In the genomic region with DNA sequence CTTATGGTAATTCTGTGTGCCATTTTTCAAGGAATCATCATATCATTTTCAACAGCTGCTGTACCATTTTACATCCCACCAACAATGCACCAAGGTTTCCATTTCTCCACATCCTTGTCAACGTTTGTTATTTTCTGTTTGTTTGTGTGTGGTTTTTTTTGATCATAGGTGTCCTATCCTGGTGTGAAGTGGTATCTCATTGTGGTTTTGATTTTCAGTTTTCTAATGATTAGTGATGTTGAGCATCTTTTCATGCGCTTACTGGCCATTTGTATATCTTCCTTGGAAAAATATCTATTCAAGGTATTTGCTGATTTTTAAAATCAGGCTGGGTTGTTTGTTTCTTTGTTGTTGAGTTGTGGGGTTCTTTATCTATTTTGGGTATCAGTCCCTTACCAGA, we compare ENCODE assay signal across 17 cellular contexts. TPM values are rescaled to one million over a fixed set of nuclear protein-coding genes. Genes with fewer than 3 reads are reported as not detected.
DNase-seq lines count a peak whose midpoint lies in the region; ATAC-seq, FAIRE-seq and TF ChIP-seq lines count a peak whose summit lies in the region.
"Had no signal": no experiment of that assay in that cellular context is flagged by ENCODE, and none has a peak within 500 bp of the region (broad histone marks: within the 10 kb centered on the region; RNA-seq: fewer than 3 reads in every experiment).

No MANE protein-coding gene starts in this region.

- H3K9ac ChIP-seq in GM12878 (ENCODE audit: control insufficient read depth, insufficient read depth, low read length), result no peak overlapping the region
- H3K9ac ChIP-seq: GM23248 had no signal

- no peak overlapping the region for H3K4me2 ChIP-seq in GM12878 (ENCODE audit: control insufficient read depth, insufficient read depth)

- H3K4me1 ChIP-seq in GM12878 (ENCODE audit: control insufficient read depth, insufficient read depth, low read length), result peaks cover 75% of the 10 kb centered on the region

- H3K9me3 ChIP-seq in GM12878 (replicated peaks; ENCODE audit: control insufficient read depth, insufficient read depth, low read length), result peaks cover 5% of the 10 kb centered on the region; the same call in 2 of the 3 replicates

- no peak overlapping the region for H2AFZ ChIP-seq in GM12878 (ENCODE audit: control insufficient read depth, low read depth, low read length)
- H2AFZ ChIP-seq: GM23248 had no signal

- no peak for TF ChIP-seq RAD21 in GM12878 (IDR thresholded peaks at IDR 0.05; ENCODE audit: insufficient read depth, low read depth, low read length)

- H3K27ac ChIP-seq in GM12878 (ENCODE audit: control insufficient read depth, insufficient read depth), result peak overlapping the region; percentile 38
- H3K27ac ChIP-seq: GM23248 had no signal

- BruUV-seq in GM12878 (replicated peaks; lab: Mats Ljungman, UMichigan), result no TSS peak

- 14% methylated on average over 2 of the region's 2 CpGs for WGBS in GM12878 (ENCODE audit: insufficient coverage, insufficient replicate concordance, low lambda C conversion rate, missing lambda C conversion rate)

- FAIRE-seq in GM12892 (lab: Jason Lieb, UNC) (peak; percentile 67), GM12878 (lab: Jason Lieb, UNC) (peak; percentile 65)
- FAIRE-seq: D721Med, HTR-8/SVneo had no signal

- intact Hi-C loops in GM12878 (cut with micrococcal nuclease; ENCODE audit: unreplicated experiment) (no loop called here), head of caudate nucleus (cut with DNase I) (no loop called here)
- intact Hi-C loops in activated CD4-positive, alpha-beta memory T cell treated with anti-CD3 and anti-CD28 coated beads for 36 hours (cut with micrococcal nuclease), result no loop called here

- H3K4me3 ChIP-seq in GM12878, result no peak overlapping the region
- H3K4me3 ChIP-seq: GM23248 had no signal

- no peak for TF ChIP-seq CTCF in GM12878 (IDR thresholded peaks at IDR 0.05 in 2 of 3, conservative IDR thresholded peaks at IDR 0.05 in 1 of 3; ENCODE audit: control insufficient read depth in 2 of 3, extremely low read depth in 1 of 3, insufficient read depth in 1 of 3, low read depth in 3 of 3, low read length in 3 of 3)

- POLR2A ChIA-PET in GM12878 (lab: Charles Lee), result interaction anchor here (1.7 kb wide), 1 partner anchor 11 kb away, joined by 11 read pairs; no protein-coding TSS in a partner anchor
- POLR2A ChIA-PET in activated CD4-positive, alpha-beta memory T cell treated with anti-CD3 and anti-CD28 coated beads for 36 hours (lab: Charles Lee), result no interaction called here

- peaks cover 0 to 4% of the 10 kb centered on the region in 2 experiments; a peak in 1 of 4 replicates for H3K36me3 ChIP-seq in GM12878 (ENCODE audit: control insufficient read depth in 2 of 2, insufficient read depth in 2 of 2, low read length in 1 of 2)

- H3K4me3 Mint-ChIP-seq in activated naive CD8-positive, alpha-beta T cell, result peak overlapping the region; percentile 20
- no peak overlapping the region for H3K4me3 Mint-ChIP-seq in activated naive CD8-positive, alpha-beta T cell treated with anti-CD3 and anti-CD28 coated beads, Interleukin-2, amount 50 U/mL, for 24 hours
- no peak overlapping the region for H3K4me3 Mint-ChIP-seq in activated CD4-positive, alpha-beta memory T cell treated with anti-CD3 and anti-CD28 coated beads for 36 hours

- H3K27me3 Mint-ChIP-seq in activated naive CD8-positive, alpha-beta T cell, result no peaks in the 10 kb centered on the region
- H3K27me3 Mint-ChIP-seq in activated naive CD8-positive, alpha-beta T cell treated with anti-CD3 and anti-CD28 coated beads, Interleukin-2, amount 50 U/mL, for 24 hours, result no peaks in the 10 kb centered on the region
- H3K27me3 Mint-ChIP-seq in activated CD4-positive, alpha-beta memory T cell treated with anti-CD3 and anti-CD28 coated beads for 36 hours, result no peaks in the 10 kb centered on the region

- H3K79me2 ChIP-seq in GM12878 (ENCODE audit: control insufficient read depth, insufficient read depth, low read length), result peaks cover 59% of the 10 kb centered on the region

- SMC1A ChIA-PET in GM12878 (lab: Charles Lee; ENCODE audit: uncharacterized antibody, unreplicated experiment), result interaction anchor here (1.6 to 19.1 kb wide), 5 partner anchors 9 to 30 kb away, joined by 5 to 270 read pairs (median 16); partner anchors contain the start of gene CHD9

- in situ Hi-C loops in GM12878 (cut with MboI), result loop anchor here (10.0 kb wide), 1 partner anchor 375 kb away; no protein-coding TSS in a partner anchor

- no peaks in the 10 kb centered on the region for H3K27me3 ChIP-seq in GM12878 (replicated peaks in 1 of 2; ENCODE audit: control insufficient read depth in 2 of 2, insufficient read depth in 2 of 2, low read length in 1 of 2)

- H3K27ac Mint-ChIP-seq in activated naive CD8-positive, alpha-beta T cell, result peak overlapping the region; percentile 22
- no peak overlapping the region for H3K27ac Mint-ChIP-seq in activated naive CD8-positive, alpha-beta T cell treated with anti-CD3 and anti-CD28 coated beads, Interleukin-2, amount 50 U/mL, for 24 hours
- H3K27ac Mint-ChIP-seq in activated CD4-positive, alpha-beta memory T cell treated with anti-CD3 and anti-CD28 coated beads for 36 hours, result no peak overlapping the region

- H3K9me3 Mint-ChIP-seq in activated naive CD8-positive, alpha-beta T cell (ENCODE audit: low read depth), result no peaks in the 10 kb centered on the region
- peaks cover 11% of the 10 kb centered on the region for H3K9me3 Mint-ChIP-seq in activated naive CD8-positive, alpha-beta T cell treated with anti-CD3 and anti-CD28 coated beads, Interleukin-2, amount 50 U/mL, for 24 hours
- peaks cover 8% of the 10 kb centered on the region for H3K9me3 Mint-ChIP-seq in activated CD4-positive, alpha-beta memory T cell treated with anti-CD3 and anti-CD28 coated beads for 36 hours

- peaks cover 59% of the 10 kb centered on the region for H3K4me1 Mint-ChIP-seq in activated naive CD8-positive, alpha-beta T cell (ENCODE audit: low read depth)
- H3K4me1 Mint-ChIP-seq in activated naive CD8-positive, alpha-beta T cell treated with anti-CD3 and anti-CD28 coated beads, Interleukin-2, amount 50 U/mL, for 24 hours, result peaks cover 54% of the 10 kb centered on the region
- peaks cover 26% of the 10 kb centered on the region for H3K4me1 Mint-ChIP-seq in activated CD4-positive, alpha-beta memory T cell treated with anti-CD3 and anti-CD28 coated beads for 36 hours (ENCODE audit: low read depth)

- no peak for ATAC-seq in activated naive CD8-positive, alpha-beta T cell treated with anti-CD3 and anti-CD28 coated beads, Interleukin-2, amount 50 U/mL, for 24 hours
- peak; percentile 3; the same call in 2 of the 3 replicates for ATAC-seq in GM12878
- ATAC-seq: CD8-positive, alpha-beta T cell had no signal

- TF ChIP-seq POLR2A in GM12892 (IDR thresholded peaks at IDR 0.05; ENCODE audit: low read depth, low read length), result no peak
- no peak for TF ChIP-seq POLR2A in GM12878 (IDR thresholded peaks at IDR 0.05; ENCODE audit: low read depth, low read length)

- no peaks in the 10 kb centered on the region for H4K20me1 ChIP-seq in GM12878 (ENCODE audit: control insufficient read depth, insufficient read depth)

- RAD21 ChIA-PET in GM12878 (lab: Charles Lee; ENCODE audit: unreplicated experiment), result interaction anchor here (1.3 to 2.3 kb wide), 3 partner anchors 9 to 139 kb away, joined by 4 to 5 read pairs (median 4); no protein-coding TSS in a partner anchor

- TF ChIP-seq EP300 in GM12878 (IDR thresholded peaks at IDR 0.05; ENCODE audit: borderline replicate concordance in 1 of 2, control insufficient read depth in 1 of 2, low read depth in 2 of 2, low read length in 2 of 2), result no peak; a peak in 1 of 4 replicates

- DNase-seq in activated naive CD8-positive, alpha-beta T cell treated with anti-CD3 and anti-CD28 coated beads, Interleukin-2, amount 50 U/mL, for 24 hours, result no peak
- DNase-seq in GM12892 (ENCODE audit: insufficient read length), result no peak
- no peak for DNase-seq in GM12878 (ENCODE audit: low read depth, low spot score)
- no peak for DNase-seq in medulla oblongata (ENCODE audit: extremely low spot score)
- DNase-seq in activated CD4-positive, alpha-beta memory T cell treated with anti-CD3 and anti-CD28 coated beads for 36 hours, result no peak
- DNase-seq in head of caudate nucleus, result no peak
- DNase-seq: CD8-positive, alpha-beta T cell; GM23248; HCEC 1CT; NCI-H1105; NCI-H1694; NCI-H748 treated with DMSO at 0.1 percent for 48 hours; NK-92 treated with Interleukin-12 subunit alpha and Interleukin-12 subunit beta, amount 100 ng/mL, for 24 hours; Right ventricle myocardium superior had no signal

- H3K36me3 Mint-ChIP-seq in activated naive CD8-positive, alpha-beta T cell, result peaks cover 18% of the 10 kb centered on the region
- peaks cover 24% of the 10 kb centered on the region for H3K36me3 Mint-ChIP-seq in activated naive CD8-positive, alpha-beta T cell treated with anti-CD3 and anti-CD28 coated beads, Interleukin-2, amount 50 U/mL, for 24 hours (ENCODE audit: low read depth)
- peaks cover 2% of the 10 kb centered on the region for H3K36me3 Mint-ChIP-seq in activated CD4-positive, alpha-beta memory T cell treated with anti-CD3 and anti-CD28 coated beads for 36 hours

- CTCF ChIA-PET in GM12878 (lab: Yijun Ruan, JAX), result interaction anchor here (1.3 kb wide), 2 partner anchors 10 to 16 kb away, joined by 4 to 5 read pairs; no protein-coding TSS in a partner anchor
- CTCF ChIA-PET in activated CD4-positive, alpha-beta memory T cell treated with anti-CD3 and anti-CD28 coated beads for 36 hours (lab: Charles Lee), result no interaction called here

RNA-seq across cellular contexts. Expression of gene CHD9, which starts 15.0 kb away (rescaled TPM):
- 40.0 TPM for polyA plus RNA-seq in GM12892 (2012; ENCODE audit: missing spikeins)
- total RNA-seq in GM12878 (2013; cell fraction: nucleolus; rRNA removed), result 479 and 542 TPM in 2 replicates
- total RNA-seq in GM12878 (2014; rRNA removed), result 33.1 and 35.3 TPM in 2 replicates
- 57.6 and 59.6 TPM in 2 replicates for total RNA-seq in GM12878 (2014; rRNA removed; fragmentation: Illumina TruSeq; extraction: Trizol)
- 41.6 and 50.3 TPM in 2 replicates for total RNA-seq in GM12878 (2021)
- polyA plus RNA-seq in GM12878 (2011; ENCODE audit: low read depth), result 21.4 TPM
- 51.0 and 71.7 TPM in 2 replicates for polyA plus RNA-seq in GM12878 (2011; rRNA removed)
- polyA plus RNA-seq in GM12878 (2011; cell fraction: cytosol; rRNA removed), result 13.6 and 29.4 TPM in 2 replicates
- polyA plus RNA-seq in GM12878 (2011; cell fraction: nucleus; rRNA removed), result 34.9 and 45.9 TPM in 2 replicates
- polyA plus RNA-seq in GM12878 (2012), result 18.7 and 27.0 TPM in 2 replicates
- polyA plus RNA-seq in GM12878 (2014; fragmentation: Illumina TruSeq; extraction: Trizol), result 37.4 and 51.2 TPM in 2 replicates
- polyA plus RNA-seq in GM12878 (2014; fragmentation: Nextera tagmentation; extraction: Ambion mirVana), result 10 to 100 TPM; 70.5 to 95.7 TPM
- polyA plus RNA-seq in GM12878 (2014; rRNA removed), result 23.6 and 29.2 TPM in 2 replicates
- 10 to 100 TPM; 66.1 to 72.1 TPM for polyA plus RNA-seq in GM12878 (2016; fragmentation: Nextera tagmentation; extraction: Ambion mirVana)
- 129 and 207 TPM in 2 replicates for polyA minus RNA-seq in GM12878 (2011; rRNA and poly(A)+ RNA removed)
- 19.8 and 19.9 TPM in 2 replicates for polyA minus RNA-seq in GM12878 (2011; cell fraction: cytosol; rRNA and poly(A)+ RNA removed)
- 95.9 and 118 TPM in 2 replicates for polyA minus RNA-seq in GM12878 (2011; cell fraction: nucleus; rRNA and poly(A)+ RNA removed)
- total RNA-seq in activated CD4-positive, alpha-beta memory T cell treated with anti-CD3 and anti-CD28 coated beads for 36 hours, result 10 to 100 TPM; 15.0 to 15.5 TPM

RNA-seq across cellular contexts. Expression of gene CHD9NB, which starts 17.1 kb away (rescaled TPM):
- polyA plus RNA-seq in GM12892 (2012; ENCODE audit: missing spikeins), result 0.85 TPM
- 1.0 and 1.5 TPM in 2 replicates for total RNA-seq in GM12878 (2013; cell fraction: nucleolus; rRNA removed)
- total RNA-seq in GM12878 (2014; rRNA removed), result 0.51 and 0.82 TPM in 2 replicates
- 0.60 and 1.0 TPM in 2 replicates for total RNA-seq in GM12878 (2014; rRNA removed; fragmentation: Illumina TruSeq; extraction: Trizol)
- total RNA-seq in GM12878 (2021), result 0.58 and 0.69 TPM in 2 replicates
- 0.16 TPM for polyA plus RNA-seq in GM12878 (2011; ENCODE audit: low read depth)
- polyA plus RNA-seq in GM12878 (2011; rRNA removed), result 0.76 TPM in 2 replicates
- 0.97 and 1.3 TPM in 2 replicates for polyA plus RNA-seq in GM12878 (2011; cell fraction: cytosol; rRNA removed)
- 0.93 and 1.3 TPM in 2 replicates for polyA plus RNA-seq in GM12878 (2011; cell fraction: nucleus; rRNA removed)
- polyA plus RNA-seq in GM12878 (2012), result 0.32 and 0.52 TPM in 2 replicates
- polyA plus RNA-seq in GM12878 (2014; fragmentation: Illumina TruSeq; extraction: Trizol), result 0.44 and 0.94 TPM in 2 replicates
- polyA plus RNA-seq in GM12878 (2014; fragmentation: Nextera tagmentation; extraction: Ambion mirVana), result under 1 TPM; 0.14 to 0.22 TPM
- 0.56 and 0.63 TPM in 2 replicates for polyA plus RNA-seq in GM12878 (2014; rRNA removed)
- 1 to 10 TPM; 1.3 to 1.6 TPM for polyA plus RNA-seq in GM12878 (2016; fragmentation: Nextera tagmentation; extraction: Ambion mirVana)
- 1.0 and 2.4 TPM in 2 replicates for polyA minus RNA-seq in GM12878 (2011; rRNA and poly(A)+ RNA removed)
- 0.52 and 0.94 TPM in 2 replicates for polyA minus RNA-seq in GM12878 (2011; cell fraction: cytosol; rRNA and poly(A)+ RNA removed)
- polyA minus RNA-seq in GM12878 (2011; cell fraction: nucleus; rRNA and poly(A)+ RNA removed), result 0.60 and 1.7 TPM in 2 replicates
- total RNA-seq in activated CD4-positive, alpha-beta memory T cell treated with anti-CD3 and anti-CD28 coated beads for 36 hours, result under 1 TPM in 1 of 2 experiments, not detected in 1; 0.12 TPM
- total RNA-seq: CD8-positive, alpha-beta T cell had no signal
